ENCODE assay signal across 1 cellular context in the genomic region with DNA sequence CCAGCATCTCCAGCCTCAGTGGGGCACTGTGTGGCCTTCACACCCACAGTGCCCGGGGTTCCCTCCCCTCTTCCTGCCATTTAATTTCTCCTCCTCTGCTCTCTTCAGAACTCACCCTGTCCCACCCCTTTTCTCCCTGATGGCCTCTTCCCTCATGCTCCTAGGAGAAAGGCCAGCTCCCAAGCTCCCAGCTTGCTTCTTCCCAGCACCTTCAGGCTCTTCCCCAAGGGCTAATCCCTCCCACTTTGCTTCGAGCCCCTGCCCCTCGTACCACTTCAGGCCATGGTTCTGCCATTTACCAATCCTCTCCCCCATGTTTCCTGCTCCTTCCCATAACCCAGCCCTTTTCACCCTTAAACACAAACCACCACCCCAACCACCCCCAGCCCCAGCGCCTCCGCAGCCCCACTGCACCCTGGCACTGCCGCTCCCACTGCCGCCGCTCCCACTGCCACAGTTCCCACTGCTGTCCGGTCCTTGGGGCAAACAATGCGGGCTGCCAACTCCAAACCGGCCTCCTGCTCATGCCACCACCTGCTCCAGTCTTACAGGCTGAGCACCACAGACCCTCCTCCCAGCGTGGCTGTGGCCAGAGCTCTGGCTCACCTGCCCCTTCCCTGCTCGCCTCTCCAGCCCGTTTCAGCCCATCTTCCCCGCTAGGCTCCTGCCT.
TF ChIP-seq lines count a peak whose summit lies in the region.

No MANE protein-coding gene starts in this region.

TF ChIP-seq in SK-N-SH treated with all-trans-retinoic acid at 6 μM for 48 hours, 23 proteins besides CTCF, POLR2A, EP300 and RAD21 (continued from another document):
- TF ChIP-seq, protein P1, sequence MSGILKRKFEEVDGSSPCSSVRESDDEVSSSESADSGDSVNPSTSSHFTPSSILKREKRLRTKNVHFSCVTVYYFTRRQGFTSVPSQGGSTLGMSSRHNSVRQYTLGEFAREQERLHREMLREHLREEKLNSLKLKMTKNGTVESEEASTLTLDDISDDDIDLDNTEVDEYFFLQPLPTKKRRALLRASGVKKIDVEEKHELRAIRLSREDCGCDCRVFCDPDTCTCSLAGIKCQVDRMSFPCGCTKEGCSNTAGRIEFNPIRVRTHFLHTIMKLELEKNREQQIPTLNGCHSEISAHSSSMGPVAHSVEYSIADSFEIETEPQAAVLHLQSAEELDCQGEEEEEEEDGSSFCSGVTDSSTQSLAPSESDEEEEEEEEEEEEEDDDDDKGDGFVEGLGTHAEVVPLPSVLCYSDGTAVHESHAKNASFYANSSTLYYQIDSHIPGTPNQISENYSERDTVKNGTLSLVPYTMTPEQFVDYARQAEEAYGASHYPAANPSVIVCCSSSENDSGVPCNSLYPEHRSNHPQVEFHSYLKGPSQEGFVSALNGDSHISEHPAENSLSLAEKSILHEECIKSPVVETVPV (CRISPR knock-in tag; IDR thresholded peaks at IDR 0.05), result no peak
- TF ChIP-seq PPARA (CRISPR knock-in tag; IDR thresholded peaks at IDR 0.05; ENCODE audit: borderline replicate concordance) (no peak), SNAI2 (CRISPR knock-in tag; IDR thresholded peaks at IDR 0.05) (no peak), RARB (CRISPR knock-in tag; IDR thresholded peaks at IDR 0.05) (no peak), ESRRG (CRISPR knock-in tag; IDR thresholded peaks at IDR 0.05) (no peak), ZC3H10 (CRISPR knock-in tag; IDR thresholded peaks at IDR 0.05) (no peak), ZNF70 (CRISPR knock-in tag; IDR thresholded peaks at IDR 0.05) (no peak), GLIS3 (CRISPR knock-in tag; IDR thresholded peaks at IDR 0.05) (no peak), CREB5 (CRISPR knock-in tag; IDR thresholded peaks at IDR 0.05; ENCODE audit: low read depth) (no peak), BACH2 (CRISPR knock-in tag; IDR thresholded peaks at IDR 0.05; ENCODE audit: borderline replicate concordance) (no peak), ZNF565 (CRISPR knock-in tag; conservative IDR thresholded peaks at IDR 0.05; ENCODE audit: low read depth) (no peak), OSR1 (CRISPR knock-in tag; IDR thresholded peaks at IDR 0.05) (no peak), ZFP30 (CRISPR knock-in tag; IDR thresholded peaks at IDR 0.05) (no peak), ISL1 (CRISPR knock-in tag; IDR thresholded peaks at IDR 0.05) (no peak), CSDC2 (CRISPR knock-in tag; IDR thresholded peaks at IDR 0.05) (no peak), ZFP3 (CRISPR knock-in tag; IDR thresholded peaks at IDR 0.05) (no peak)
- TF ChIP-seq, protein P2, sequence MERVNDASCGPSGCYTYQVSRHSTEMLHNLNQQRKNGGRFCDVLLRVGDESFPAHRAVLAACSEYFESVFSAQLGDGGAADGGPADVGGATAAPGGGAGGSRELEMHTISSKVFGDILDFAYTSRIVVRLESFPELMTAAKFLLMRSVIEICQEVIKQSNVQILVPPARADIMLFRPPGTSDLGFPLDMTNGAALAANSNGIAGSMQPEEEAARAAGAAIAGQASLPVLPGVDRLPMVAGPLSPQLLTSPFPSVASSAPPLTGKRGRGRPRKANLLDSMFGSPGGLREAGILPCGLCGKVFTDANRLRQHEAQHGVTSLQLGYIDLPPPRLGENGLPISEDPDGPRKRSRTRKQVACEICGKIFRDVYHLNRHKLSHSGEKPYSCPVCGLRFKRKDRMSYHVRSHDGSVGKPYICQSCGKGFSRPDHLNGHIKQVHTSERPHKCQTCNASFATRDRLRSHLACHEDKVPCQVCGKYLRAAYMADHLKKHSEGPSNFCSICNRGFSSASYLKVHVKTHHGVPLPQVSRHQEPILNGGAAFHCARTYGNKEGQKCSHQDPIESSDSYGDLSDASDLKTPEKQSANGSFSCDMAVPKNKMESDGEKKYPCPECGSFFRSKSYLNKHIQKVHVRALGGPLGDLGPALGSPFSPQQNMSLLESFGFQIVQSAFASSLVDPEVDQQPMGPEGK (CRISPR knock-in tag; IDR thresholded peaks at IDR 0.05; ENCODE audit: borderline replicate concordance), result no peak
